In the genomic region with DNA sequence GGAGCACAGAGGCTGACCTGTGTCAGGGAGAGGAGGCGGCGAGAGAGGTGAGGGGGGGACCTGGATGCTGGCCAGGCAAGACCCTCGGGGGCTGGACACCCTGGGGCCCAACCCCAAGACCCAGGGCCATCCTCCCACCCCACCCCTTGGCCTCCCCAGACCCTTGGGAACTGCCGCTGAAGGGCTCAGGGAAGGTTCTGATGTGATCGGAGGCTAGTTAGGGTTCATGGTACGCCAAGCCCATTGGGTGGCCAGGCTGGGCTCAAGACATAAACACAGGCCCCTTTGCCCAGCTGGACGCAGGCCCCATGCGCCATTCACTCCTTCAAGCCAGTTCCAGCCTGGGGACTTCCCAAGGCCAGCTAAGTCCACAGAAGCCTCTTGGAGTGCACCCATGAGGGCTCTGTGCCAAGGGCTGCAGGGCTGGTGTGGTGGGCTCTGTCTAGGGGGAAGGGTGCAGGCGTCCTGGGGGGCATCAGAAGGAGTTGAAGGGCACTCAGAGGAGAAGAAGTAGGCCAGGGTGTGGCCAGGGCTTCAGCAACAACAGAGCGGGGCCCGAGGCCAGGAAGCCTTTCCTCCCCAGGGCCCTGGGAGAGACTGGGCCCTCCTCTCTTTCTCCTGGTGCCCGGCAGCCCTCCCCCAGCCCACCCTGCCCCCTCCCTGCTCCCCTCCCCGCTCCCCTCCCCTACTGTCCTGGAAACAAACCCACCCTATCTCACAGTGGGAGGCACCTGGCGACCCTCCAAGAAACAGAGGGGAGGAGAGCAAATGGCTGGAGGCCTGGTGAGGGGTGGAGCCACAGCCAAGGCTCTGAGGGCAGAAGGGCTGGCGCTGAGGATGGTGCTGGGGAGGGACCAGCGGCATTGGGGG, we compare ENCODE assay signal across 8 cellular contexts. TPM values are rescaled to one million over a fixed set of nuclear protein-coding genes. Genes with fewer than 3 reads are reported as not detected.
DNase-seq lines count a peak whose midpoint lies in the region.

No MANE protein-coding gene starts in this region.

- H3K27me3 ChIP-seq in neuronal stem cell (ENCODE audit: control insufficient read depth in 3 of 3, insufficient read depth in 3 of 3, low read depth in 1 of 3, low read length in 3 of 3) (no peaks in the 10 kb centered on the region), Karpas-422 (ENCODE audit: low read length) (no peaks in the 10 kb centered on the region)

- H3K4me3 ChIP-seq in neuronal stem cell (ENCODE audit: low read length in 2 of 2) (no peak overlapping the region), Karpas-422 (ENCODE audit: low read length) (no peak overlapping the region)

- H2AK5ac ChIP-seq in neuronal stem cell (ENCODE audit: low read depth, low read length): peak overlapping the region; percentile 98

- H3K4me2 ChIP-seq in neuronal stem cell (ENCODE audit: insufficient read depth, low read length, poor library complexity, severe bottlenecking) (no peak overlapping the region), Karpas-422 (ENCODE audit: low read depth, low read length, poor library complexity, severe bottlenecking) (no peak overlapping the region)

- no peak overlapping the region for H4K8ac ChIP-seq in neuronal stem cell (ENCODE audit: low read depth, low read length)

- H3K9me2 ChIP-seq in Karpas-422 (replicated peaks; ENCODE audit: insufficient read depth, low read length): no peaks in the 10 kb centered on the region

- peak overlapping the region; percentile 89 for H3K14ac ChIP-seq in neuronal stem cell (ENCODE audit: low read length)

- H3K4ac ChIP-seq in neuronal stem cell (ENCODE audit: low read length): no peak overlapping the region

- no peak overlapping the region for H4K91ac ChIP-seq in neuronal stem cell (ENCODE audit: low read depth, low read length, poor library complexity)

- peaks cover 2% of the 10 kb centered on the region for H3K79me1 ChIP-seq in neuronal stem cell (ENCODE audit: low read depth, low read length)

- peak overlapping the region; percentile 83 for H2BK15ac ChIP-seq in neuronal stem cell (ENCODE audit: low read length)

- WGBS in neuronal stem cell (ENCODE audit: extremely low coverage in 2 of 2, insufficient read length in 2 of 2, insufficient replicate concordance in 1 of 2), 2 donors: no CpG with 5 or more reads among the region's 16 CpGs

- peak overlapping the region; percentile 90 for H2BK12ac ChIP-seq in neuronal stem cell (ENCODE audit: low read length)

- no peaks in the 10 kb centered on the region for H4K20me1 ChIP-seq in Karpas-422 (ENCODE audit: insufficient read depth, low read depth, low read length)

- H3K27ac ChIP-seq in neuronal stem cell (replicated peaks; ENCODE audit: low read length) (no peak overlapping the region), Karpas-422 (ENCODE audit: low read length) (no peak overlapping the region)

- H3K23ac ChIP-seq in neuronal stem cell (ENCODE audit: low read depth, low read length, poor library complexity): no peak overlapping the region

- DNase-seq in AG20443 (ENCODE audit: low spot score) (peak; percentile 84), NCI-H2227 (lab: John Stamatoyannopoulos, UW; ENCODE audit: unreplicated experiment) (peak; percentile 46), fibroblast of gingiva (ENCODE audit: low read depth) (peak; percentile 96), neuronal stem cell (ENCODE audit: low spot score) (no peak), NCI-H1048 (lab: John Stamatoyannopoulos, UW) (no peak), Karpas-422 (no peak)
- DNase-seq in activated CD4-positive, alpha-beta T cell treated with anti-CD3 and anti-CD28 coated beads for 48 hours: no peak
- no peak for DNase-seq in stimulated activated CD4-positive, alpha-beta T cell treated with anti-CD3 and anti-CD28 coated beads, Interleukin-15, amount 100 ng/mL, for 24 hours

- H2BK120ac ChIP-seq in neuronal stem cell (ENCODE audit: low read depth, low read length): no peak overlapping the region

- H3K9ac ChIP-seq in neuronal stem cell (ENCODE audit: low read depth, low read length, poor library complexity) (no peak overlapping the region), Karpas-422 (ENCODE audit: low read length) (no peak overlapping the region)

- H2AFZ ChIP-seq in neuronal stem cell (ENCODE audit: low read length): no peak overlapping the region
- H2AFZ ChIP-seq in Karpas-422 (ENCODE audit: low read length): no peak overlapping the region

- H3K4me1 ChIP-seq in neuronal stem cell (ENCODE audit: control insufficient read depth in 2 of 2, insufficient read depth in 1 of 2, low read depth in 1 of 2, low read length in 2 of 2): peaks cover 0 to 7% of the 10 kb centered on the region in 2 donors
- no peaks in the 10 kb centered on the region for H3K4me1 ChIP-seq in Karpas-422 (ENCODE audit: low read length)

- H3K18ac ChIP-seq in neuronal stem cell (ENCODE audit: low read length): peak overlapping the region; percentile 87

- no peaks in the 10 kb centered on the region for H3K79me2 ChIP-seq in Karpas-422 (ENCODE audit: low read length)

- H3K36me3 ChIP-seq in neuronal stem cell (replicated peaks in 1 of 2; ENCODE audit: control insufficient read depth in 2 of 2, insufficient read depth in 2 of 2, low read length in 2 of 2) (no peaks in the 10 kb centered on the region), Karpas-422 (ENCODE audit: insufficient read depth, low read length) (no peaks in the 10 kb centered on the region)

- H3K9me3 ChIP-seq in neuronal stem cell (replicated peaks in 1 of 2; ENCODE audit: control insufficient read depth in 2 of 2, insufficient read depth in 1 of 2, low read depth in 1 of 2, low read length in 2 of 2) (peaks cover 0 to 1% of the 10 kb centered on the region in 2 donors), Karpas-422 (ENCODE audit: low read length) (no peaks in the 10 kb centered on the region)

- H2BK5ac ChIP-seq in neuronal stem cell (ENCODE audit: low read length): peak overlapping the region; percentile 66

RNA-seq across cellular contexts. Expression of gene TSPAN32, which starts 12.9 kb away (rescaled TPM):
- polyA plus RNA-seq in neuronal stem cell (2013, experiment 1 of 2): not detected
- polyA plus RNA-seq in neuronal stem cell (2013, experiment 2 of 2): 0.01 TPM
- not detected in 2 replicates for total RNA-seq in Karpas-422 (2014; rRNA removed; shearing (Covaris generic); ENCODE audit: low replicate concordance)

RNA-seq across cellular contexts. Expression of gene C11orf21, which starts 13.0 kb away (rescaled TPM):
- polyA plus RNA-seq in neuronal stem cell (2013, experiment 1 of 2): not detected
- polyA plus RNA-seq in neuronal stem cell (2013, experiment 2 of 2): not detected
- total RNA-seq in Karpas-422 (2014; rRNA removed; shearing (Covaris generic); ENCODE audit: low replicate concordance): not detected in 2 replicates

RNA-seq across cellular contexts. Expression of gene ASCL2, which starts 44.4 kb away (rescaled TPM):
- polyA plus RNA-seq in neuronal stem cell (2013, experiment 1 of 2): 0.07 TPM
- 0.06 TPM for polyA plus RNA-seq in neuronal stem cell (2013, experiment 2 of 2)
- not detected in 2 replicates for total RNA-seq in Karpas-422 (2014; rRNA removed; shearing (Covaris generic); ENCODE audit: low replicate concordance)

Comparison
In these comparisons a context has a peak if more than half of its experiments do, and no peak if none do; other contexts are left out.
1. DNase-seq: peak in AG20443 (single experiment), NCI-H2227 (single experiment) and fibroblast of gingiva (single experiment); none in neuronal stem cell (single experiment), activated CD4-positive, alpha-beta T cell treated with anti-CD3 and anti-CD28 coated beads for 48 hours (single experiment), NCI-H1048 (single experiment), stimulated activated CD4-positive, alpha-beta T cell treated with anti-CD3 and anti-CD28 coated beads, Interleukin-15, amount 100 ng/mL, for 24 hours (single experiment) and Karpas-422 (single experiment).